Comparison of ENCODE assay signal across 23 cellular contexts in the genomic region with DNA sequence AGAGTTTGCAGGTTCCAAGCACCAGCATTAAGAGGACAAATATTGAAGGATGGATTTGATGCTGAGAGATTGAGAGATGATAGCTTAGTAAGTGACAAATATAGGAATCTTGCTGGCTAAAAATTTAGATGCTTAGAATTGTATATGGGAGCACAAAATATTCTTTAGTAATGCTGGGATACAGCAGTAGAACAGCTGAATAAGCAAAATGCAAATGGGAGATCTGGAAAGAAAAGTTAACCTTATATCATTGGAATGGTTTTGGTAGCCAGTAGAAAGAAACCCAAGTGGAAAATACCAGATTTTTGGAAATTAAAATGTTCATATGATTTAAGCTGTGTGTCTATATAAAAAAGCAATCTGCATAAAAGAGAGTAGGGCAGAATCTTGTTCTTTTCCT.
"Had no signal": no experiment of that assay in that cellular context is flagged by ENCODE, and none has a peak within 500 bp of the region (broad histone marks: within the 10 kb centered on the region; RNA-seq: fewer than 3 reads in every experiment).

No MANE protein-coding gene starts in this region.

- H3K36me3 ChIP-seq: left lung, lower lobe of right lung, pancreas, prostate gland, sigmoid colon, spleen, tibial nerve, uterus had no signal

- ATAC-seq: left cardiac atrium; left lung; lower lobe of right lung; naive thymus-derived CD8-positive, alpha-beta T cell; pancreas; right cardiac atrium; stimulated activated effector memory CD8-positive, alpha-beta T cell treated with anti-CD3 and anti-CD28 coated beads, Interleukin-12 subunit alpha, Interleukin-12 subunit beta, amount 100 ng/mL, for 72 hours had no signal

- H3K4me1 ChIP-seq: left lung, lower lobe of right lung, pancreas, prostate gland, sigmoid colon, spleen, tibial nerve, uterus had no signal

- DNase-seq: kidney glomerular epithelial cell; left cardiac atrium; left lung; lower lobe of right lung; mammary epithelial cell; mesenchymal stem cell; naive thymus-derived CD8-positive, alpha-beta T cell; nucleus accumbens; pancreas; posterior cingulate gyrus; retina; right cardiac atrium; sigmoid colon; small intestine; spleen; stimulated activated CD4-positive, alpha-beta T cell treated with anti-CD3 and anti-CD28 coated beads, Interleukin-4, amount 100 ng/mL, for 24 hours; stimulated activated naive CD4-positive, alpha-beta T cell; uterus had no signal

- H3K4me3 ChIP-seq: hepatocyte, left lung, lower lobe of right lung, pancreas, prostate gland, sigmoid colon, spleen, tibial nerve, uterus had no signal

- H3K27me3 ChIP-seq: hepatocyte, left lung, pancreas, sigmoid colon, spleen, tibial nerve, uterus had no signal

- H3K9me3 ChIP-seq: lower lobe of right lung, pancreas, prostate gland, sigmoid colon, tibial nerve, uterus had no signal

- FAIRE-seq: keratinocyte, pancreas, small intestine had no signal

- H3K27ac ChIP-seq: hepatocyte, left lung, lower lobe of right lung, pancreas, prostate gland, sigmoid colon, spleen, tibial nerve, uterus had no signal
